8 cellular contexts compared by ENCODE assay signal in genomic region chr12:100267603-100268281, GRCh38. TPM values are rescaled to one million over a fixed set of nuclear protein-coding genes. Genes with fewer than 3 reads are reported as not detected.
DNase-seq lines count a peak whose midpoint lies in the region; ATAC-seq and TF ChIP-seq lines count a peak whose summit lies in the region.

No MANE protein-coding gene starts in this region.

- H3K4me1 ChIP-seq in foreskin keratinocyte, result peaks cover 6% of the 10 kb centered on the region

- H3K27me3 ChIP-seq in foreskin keratinocyte, result no peaks in the 10 kb centered on the region

- DNase-seq in D341Med (ENCODE audit: low spot score), result peak; percentile 17
- peak; percentile 24 for DNase-seq in GM20000 (ENCODE audit: low spot score)
- DNase-seq in HT-29 (ENCODE audit: low spot score), result peak; percentile 60
- DNase-seq in activated T-cell treated with anti-CD3 and anti-CD28 coated beads, Interleukin-2, amount 50 U/mL, for 72 hours, result peak in 1 of 2 donors; percentile 29
- peak in 1 of 2 donors; percentile 32 for DNase-seq in foreskin keratinocyte
- DNase-seq in pons (ENCODE audit: low spot score), result peak; percentile 19
- no peak for DNase-seq in iPS-NIHi7 (ENCODE audit: extremely low spot score)
- DNase-seq in cerebellar nuclear complex (lab: John Stamatoyannopoulos, UW), result no peak

- TF ChIP-seq CTCF in GM20000 (IDR thresholded peaks at IDR 0.05; ENCODE audit: extremely low read depth, missing control alignments), result no peak
- no peak for TF ChIP-seq CTCF in foreskin keratinocyte (conservative IDR thresholded peaks at IDR 0.05)

- peaks cover 2% of the 10 kb centered on the region in 2 donors for H3K36me3 Mint-ChIP-seq in activated T-cell treated with anti-CD3 and anti-CD28 coated beads, Interleukin-2, amount 50 U/mL, for 72 hours (ENCODE audit: insufficient read depth in 2 of 2)

- no peak for ATAC-seq in activated T-cell treated with anti-CD3 and anti-CD28 coated beads, Interleukin-2, amount 50 U/mL, for 72 hours (replicated peaks in 1 of 2)
- peak; percentile 2 for ATAC-seq in foreskin keratinocyte

- peak overlapping the region; percentile 99 for H3K4me3 Mint-ChIP-seq in activated T-cell treated with anti-CD3 and anti-CD28 coated beads, Interleukin-2, amount 50 U/mL, for 72 hours

- peak overlapping the region; percentile 93 for H3K27ac ChIP-seq in foreskin keratinocyte

- peaks cover 45% of the 10 kb centered on the region for H3K4me1 Mint-ChIP-seq in activated T-cell treated with anti-CD3 and anti-CD28 coated beads, Interleukin-2, amount 50 U/mL, for 72 hours (ENCODE audit: low read depth)

- H3K27ac Mint-ChIP-seq in activated T-cell treated with anti-CD3 and anti-CD28 coated beads, Interleukin-2, amount 50 U/mL, for 72 hours, result peak overlapping the region; percentile 87

- H3K27me3 Mint-ChIP-seq in activated T-cell treated with anti-CD3 and anti-CD28 coated beads, Interleukin-2, amount 50 U/mL, for 72 hours (ENCODE audit: low read depth), result no peaks in the 10 kb centered on the region

- no peaks in the 10 kb centered on the region for H3K9me3 Mint-ChIP-seq in activated T-cell treated with anti-CD3 and anti-CD28 coated beads, Interleukin-2, amount 50 U/mL, for 72 hours

RNA-seq across cellular contexts. Expression of gene SCYL2, which starts 0.8 kb away (rescaled TPM):
- total RNA-seq in HT-29 (2014; rRNA removed; shearing (Covaris generic)), result 17.1 and 19.4 TPM in 2 replicates
- 10 to 100 TPM; 36.0 to 51.3 TPM for total RNA-seq in activated T-cell treated with anti-CD3 and anti-CD28 coated beads, Interleukin-2, amount 50 U/mL, for 72 hours
- total RNA-seq in foreskin keratinocyte, result 41.2 and 41.8 TPM in 2 replicates
- polyA plus RNA-seq in foreskin keratinocyte, result 7.5 and 8.9 TPM in 2 replicates

RNA-seq across cellular contexts. Expression of gene DEPDC4, which starts 0.9 kb away (rescaled TPM):
- total RNA-seq in HT-29 (2014; rRNA removed; shearing (Covaris generic)), result 0.23 and 1.1 TPM in 2 replicates
- total RNA-seq in activated T-cell treated with anti-CD3 and anti-CD28 coated beads, Interleukin-2, amount 50 U/mL, for 72 hours, result 1 to 10 TPM; 3.8 to 4.1 TPM
- total RNA-seq in foreskin keratinocyte, result 1.3 and 2.5 TPM in 2 replicates
- 0.97 and 1.7 TPM in 2 replicates for polyA plus RNA-seq in foreskin keratinocyte

Comparison
In these comparisons a context has a peak if more than half of its experiments do, and no peak if none do; other contexts are left out.
1. DNase-seq: peak in D341Med (single experiment), GM20000 (single experiment), HT-29 (single experiment) and pons (single experiment); none in iPS-NIHi7 (single experiment) and cerebellar nuclear complex (0 of 2).